ENCODE assay signal across 8 cellular contexts in genomic region chr13:51803422-51804294, GRCh38. TPM values are rescaled to one million over a fixed set of nuclear protein-coding genes. Genes with fewer than 3 reads are reported as not detected.
DNase-seq lines count a peak whose midpoint lies in the region; ATAC-seq and TF ChIP-seq lines count a peak whose summit lies in the region.

DHRS12 (minus strand) TSS chr13:51804163; CDS start chr13:51799659, 4,504 bp downstream.

- no peaks in the 10 kb centered on the region for H3K36me3 ChIP-seq in neural progenitor cell

- H3K4me1 Mint-ChIP-seq in neural progenitor cell: peaks cover 70% of the 10 kb centered on the region

- no peak within 1 kb of the TSS for H3K27ac ChIP-seq in neural progenitor cell

- no peaks in the 10 kb centered on the region for H3K9me3 ChIP-seq in neural progenitor cell (ENCODE audit: low read depth)

- peak; percentile 90 for ATAC-seq in GM21723 (IDR thresholded peaks at IDR 0.05; ENCODE audit: unreplicated experiment)

- peaks cover 7% of the 10 kb centered on the region for H4K20me1 ChIP-seq in neural progenitor cell (ENCODE audit: low read depth)

- H3K4me3 Mint-ChIP-seq in neural progenitor cell: peak within 1 kb of the TSS; percentile 88

- peak within 1 kb of the TSS; percentile 84 for H3K4me2 ChIP-seq in neural progenitor cell

- peaks cover 53% of the 10 kb centered on the region for H3K4me1 ChIP-seq in neural progenitor cell

- no peaks in the 10 kb centered on the region for H3K79me2 ChIP-seq in neural progenitor cell (ENCODE audit: low read depth)

- peaks cover 6% of the 10 kb centered on the region for H3K27me3 Mint-ChIP-seq in neural progenitor cell (ENCODE audit: insufficient read depth, low read depth)

- TF ChIP-seq CTCF in foreskin fibroblast (IDR thresholded peaks at IDR 0.05; ENCODE audit: low read depth, low read length): no peak
- no peak for TF ChIP-seq CTCF in neural progenitor cell (IDR thresholded peaks at IDR 0.05)

- peaks cover 28% of the 10 kb centered on the region for H3F3A ChIP-seq in neural progenitor cell (ENCODE audit: low read depth)

- peak within 1 kb of the TSS; percentile 89 for H3K27ac Mint-ChIP-seq in neural progenitor cell

- DNase-seq in ELF-1 (ENCODE audit: low read depth, low spot score): peak; percentile 83
- DNase-seq in KG1 (lab: John Stamatoyannopoulos, UW): peak; percentile 83
- peak; percentile 47 to 62 for DNase-seq in SHP77 (lab: John Stamatoyannopoulos, UW)
- peak; percentile 82 for DNase-seq in activated gamma-delta T cell treated with Interleukin-2 at 50 U/mL for 16 hours
- peak; percentile 68 to 89 for DNase-seq in foreskin fibroblast
- peak; percentile 85 for DNase-seq in neural progenitor cell (ENCODE audit: low spot score)
- DNase-seq in stromal cell of bone marrow (ENCODE audit: low read depth): peak; percentile 68

- peak within 1 kb of the TSS; percentile 92 for H2AFZ ChIP-seq in neural progenitor cell (replicated peaks)

- peak within 1 kb of the TSS; percentile 71 to 83 for H3K4me3 ChIP-seq in foreskin fibroblast (ENCODE audit: low read depth in 1 of 2, low read length in 2 of 2)
- H3K4me3 ChIP-seq in neural progenitor cell: peak within 1 kb of the TSS; percentile 67

- H3K36me3 Mint-ChIP-seq in neural progenitor cell: peaks cover under 1% of the 10 kb centered on the region

- H3K9me3 Mint-ChIP-seq in neural progenitor cell: no peaks in the 10 kb centered on the region

- peak within 1 kb of the TSS; percentile 56 for H3K9ac ChIP-seq in neural progenitor cell

- H3K27me3 ChIP-seq in neural progenitor cell: no peaks in the 10 kb centered on the region

RNA-seq across cellular contexts. Expression of gene DHRS12, which starts in this region (rescaled TPM):
- 5.2 and 7.6 TPM in 2 replicates for total RNA-seq in neural progenitor cell (ENCODE audit: low replicate concordance)
